2 cellular contexts compared by ENCODE assay signal in genomic region chr13:39279077-39279476, GRCh38.
A peak's percentile ranks its signal among the peaks of the same experiment; 100 is the strongest.
TF ChIP-seq lines count a peak whose summit lies in the region.

No MANE protein-coding gene starts in this region.

TF ChIP-seq in HepG2, 621 proteins besides CTCF, POLR2A, EP300 and RAD21:
- TF ChIP-seq ZNF609 (CRISPR knock-in tag; IDR thresholded peaks at IDR 0.05; ENCODE audit: borderline replicate concordance) (no peak), MAFF (IDR thresholded peaks at IDR 0.05; ENCODE audit: low read depth, low read length) (peak; percentile 96), MAFK (conservative IDR thresholded peaks at IDR 0.05 in 1 of 2, IDR thresholded peaks at IDR 0.05 in 1 of 2; ENCODE audit: low read length in 2 of 2) (peak; percentile 94 to 99)

TF ChIP-seq in H1, 55 proteins besides CTCF, POLR2A, EP300 and RAD21:
- TF ChIP-seq MAFK (IDR thresholded peaks at IDR 0.05; ENCODE audit: low read depth, low read length) (peak; percentile 86; the same call in 1 of the 2 replicates), BACH1 (IDR thresholded peaks at IDR 0.05; ENCODE audit: low read length) (no peak), BCL11A (IDR thresholded peaks at IDR 0.05; ENCODE audit: low read depth in 2 of 2, low read length in 2 of 2) (no peak), KDM4A (IDR thresholded peaks at IDR 0.05; ENCODE audit: low read depth, low read length, severe bottlenecking) (no peak), RXRA (IDR thresholded peaks at IDR 0.05; ENCODE audit: insufficient read depth, low read depth, low read length) (no peak)
TF ChIP-seq in H1: peak in this region for 1.
